Comparison of ENCODE assay signal across 16 cellular contexts in genomic region chr4:100609810-100610209, GRCh38.
DNase-seq lines count a peak whose midpoint lies in the region; ATAC-seq and TF ChIP-seq lines count a peak whose summit lies in the region.
"Had no signal": no experiment of that assay in that cellular context is flagged by ENCODE, and none has a peak within 500 bp of the region (broad histone marks: within the 10 kb centered on the region; RNA-seq: fewer than 3 reads in every experiment).

No MANE protein-coding gene starts in this region.

- no peaks in the 10 kb centered on the region for H3K36me3 Mint-ChIP-seq in T-helper 17 cell (ENCODE audit: low read depth)

- H3K4me1 Mint-ChIP-seq in T-helper 17 cell: peaks cover 5% of the 10 kb centered on the region

- H3K27ac ChIP-seq in heart right ventricle (no peak overlapping the region), gastroesophageal sphincter (no peak overlapping the region), hepatocyte (no peak overlapping the region)

- H3K27ac Mint-ChIP-seq in T-helper 17 cell: peak overlapping the region; percentile 6

- no peak for TF ChIP-seq POLR2A in gastroesophageal sphincter (IDR thresholded peaks at IDR 0.05)

- DNase-seq in GM12865 (ENCODE audit: low read depth) (peak; percentile 16), T-helper 17 cell (no peak), heart right ventricle (no peak), hepatocyte (ENCODE audit: low spot score) (no peak)
- DNase-seq: ACHN, C1 segment of cervical spinal cord, NCI-H1105 treated with DMSO at 0.1 percent for 48 hours, NCI-H1694 treated with DMSO at 0.1 percent for 48 hours, NCI-H510A, NCI-H774, SIG-M5 had no signal

- no peaks in the 10 kb centered on the region for H4K20me1 ChIP-seq in hepatocyte (ENCODE audit: insufficient read depth, poor library complexity, severe bottlenecking)

- H3K9me3 ChIP-seq in T-helper 17 cell (ENCODE audit: control insufficient read depth, low read length, poor library complexity, severe bottlenecking): no peaks in the 10 kb centered on the region
- H3K9me3 ChIP-seq in heart right ventricle: no peaks in the 10 kb centered on the region
- no peaks in the 10 kb centered on the region for H3K9me3 ChIP-seq in gastroesophageal sphincter
- no peaks in the 10 kb centered on the region for H3K9me3 ChIP-seq in hepatocyte (ENCODE audit: low read depth)

- no peaks in the 10 kb centered on the region for H3K9me2 ChIP-seq in hepatocyte (replicated peaks; ENCODE audit: insufficient read depth)

- H3K4me1 ChIP-seq in heart right ventricle: no peaks in the 10 kb centered on the region
- no peaks in the 10 kb centered on the region for H3K4me1 ChIP-seq in gastroesophageal sphincter
- H3K4me1 ChIP-seq in hepatocyte (ENCODE audit: insufficient read depth): no peaks in the 10 kb centered on the region

- no peak overlapping the region for H2AFZ ChIP-seq in hepatocyte

- no peak overlapping the region for H3K4me3 ChIP-seq in GM12865 (ENCODE audit: low read depth, low read length)
- no peak overlapping the region for H3K4me3 ChIP-seq in heart right ventricle
- no peak overlapping the region for H3K4me3 ChIP-seq in gastroesophageal sphincter
- H3K4me3 ChIP-seq in hepatocyte: no peak overlapping the region

- H3K27me3 Mint-ChIP-seq in T-helper 17 cell: no peaks in the 10 kb centered on the region

- ATAC-seq in GM21390 (IDR thresholded peaks at IDR 0.05; ENCODE audit: unreplicated experiment): peak; percentile 73
- peak; percentile 46 for ATAC-seq in HG02885 (IDR thresholded peaks at IDR 0.05; ENCODE audit: poor library complexity, unreplicated experiment)
- ATAC-seq in T-helper 17 cell: no peak
- ATAC-seq in heart right ventricle: no peak
- ATAC-seq in HG02852 (IDR thresholded peaks at IDR 0.05; ENCODE audit: unreplicated experiment): no peak
- ATAC-seq in gastroesophageal sphincter: no peak
- ATAC-seq: SK-N-SH treated with all-trans-retinoic acid at 6 μM for 48 hours had no signal

- H3K4me3 Mint-ChIP-seq in T-helper 17 cell: no peak overlapping the region

- WGBS in heart right ventricle, 2 donors: 63 to 72% methylated on average over 1 of the region's 1 CpG
- 75 to 82% methylated on average over 1 of the region's 1 CpG for WGBS in gastroesophageal sphincter (ENCODE audit: low coverage in 1 of 2), 2 donors
- WGBS in hepatocyte (ENCODE audit: low lambda C conversion rate, missing lambda C conversion rate): 79% methylated on average over 1 of the region's 1 CpG

- no peaks in the 10 kb centered on the region for H3K36me3 ChIP-seq in heart right ventricle
- H3K36me3 ChIP-seq in gastroesophageal sphincter: no peaks in the 10 kb centered on the region
- no peaks in the 10 kb centered on the region for H3K36me3 ChIP-seq in hepatocyte (replicated peaks; ENCODE audit: insufficient read depth, low read depth)

- H3K4me2 ChIP-seq in hepatocyte: no peak overlapping the region

- TF ChIP-seq CTCF in GM12865 (IDR thresholded peaks at IDR 0.05; ENCODE audit: insufficient read depth, low read depth, low read length, missing control alignments) (no peak), heart right ventricle (IDR thresholded peaks at IDR 0.05) (no peak), gastroesophageal sphincter (IDR thresholded peaks at IDR 0.05) (no peak), hepatocyte (IDR thresholded peaks at IDR 0.05; ENCODE audit: poor library complexity) (no peak)

- TF ChIP-seq EP300 in gastroesophageal sphincter (IDR thresholded peaks at IDR 0.05): no peak

- H3K27me3 ChIP-seq in heart right ventricle: no peaks in the 10 kb centered on the region
- H3K27me3 ChIP-seq in gastroesophageal sphincter: no peaks in the 10 kb centered on the region
- no peaks in the 10 kb centered on the region for H3K27me3 ChIP-seq in hepatocyte

- intact Hi-C loops in heart right ventricle (cut with DNase I): no loop called here

- no peaks in the 10 kb centered on the region for H3K79me2 ChIP-seq in hepatocyte

Comparison
In these comparisons a context has a peak if more than half of its experiments do, and no peak if none do; other contexts are left out.
1. ATAC-seq: peak in GM21390 (single experiment) and HG02885 (single experiment); none in T-helper 17 cell (single experiment), heart right ventricle (0 of 8), HG02852 (single experiment) and gastroesophageal sphincter (single experiment).